ENCODE assay signal across 11 cellular contexts in genomic region chr17:74437702-74438101, GRCh38. TPM values are rescaled to one million over a fixed set of nuclear protein-coding genes. Genes with fewer than 3 reads are reported as not detected.
A peak's percentile ranks its signal among the peaks of the same experiment; 100 is the strongest.
DNase-seq lines count a peak whose midpoint lies in the region; ATAC-seq, FAIRE-seq and TF ChIP-seq lines count a peak whose summit lies in the region.
"Had no signal": no experiment of that assay in that cellular context is flagged by ENCODE, and none has a peak within 500 bp of the region (broad histone marks: within the 10 kb centered on the region; RNA-seq: fewer than 3 reads in every experiment).

No MANE protein-coding gene starts in this region.

- H3K27ac ChIP-seq in lower lobe of right lung (no peak overlapping the region), small intestine (ENCODE audit: low read depth in 1 of 2, low read length in 1 of 2) (no peak overlapping the region)

- TF ChIP-seq CTCF in BE2C (IDR thresholded peaks at IDR 0.05; ENCODE audit: low read depth, low read length) (peak; percentile 99), lower lobe of right lung (IDR thresholded peaks at IDR 0.05) (peak; percentile 73)

- no peak overlapping the region for H3K27ac Mint-ChIP-seq in activated CD8-positive, alpha-beta T cell treated with anti-CD3 and anti-CD28 coated beads, Interleukin-2, amount 10 ng/mL, durations not matched to agents 7 days and 5 days

- no peak overlapping the region for H3K4me3 Mint-ChIP-seq in activated CD8-positive, alpha-beta T cell treated with anti-CD3 and anti-CD28 coated beads, Interleukin-2, amount 10 ng/mL, durations not matched to agents 7 days and 5 days

- no peaks in the 10 kb centered on the region for H3K9me3 ChIP-seq in BE2C
- H3K9me3 ChIP-seq in lower lobe of right lung, result peaks cover 11% of the 10 kb centered on the region
- H3K9me3 ChIP-seq in small intestine (ENCODE audit: control insufficient read depth, low read depth), result no peaks in the 10 kb centered on the region

- POLR2A ChIA-PET in activated CD8-positive, alpha-beta T cell treated with anti-CD3 and anti-CD28 coated beads, Interleukin-2, amount 10 ng/mL, durations not matched to agents 7 days and 5 days (lab: Charles Lee), result no interaction called here

- intact Hi-C loops in lower lobe of right lung (cut with DNase I), result no loop called here

- no peak for ATAC-seq in activated CD8-positive, alpha-beta T cell treated with anti-CD3 and anti-CD28 coated beads, Interleukin-2, amount 10 ng/mL, durations not matched to agents 7 days and 5 days
- ATAC-seq in lower lobe of right lung, result no peak
- ATAC-seq in HG02981 (IDR thresholded peaks at IDR 0.05; ENCODE audit: unreplicated experiment), result no peak

- H3K36me3 ChIP-seq in BE2C (no peaks in the 10 kb centered on the region), H7 (replicated peaks; ENCODE audit: control insufficient read depth, insufficient read depth, low read length) (no peaks in the 10 kb centered on the region; the same call in 1 of the 2 replicates), lower lobe of right lung (peaks cover 13% of the 10 kb centered on the region), small intestine (ENCODE audit: control insufficient read depth in 2 of 2, insufficient read depth in 2 of 2, low read length in 2 of 2) (no peaks in the 10 kb centered on the region)

- peaks cover 6% of the 10 kb centered on the region for H3K4me1 Mint-ChIP-seq in activated CD8-positive, alpha-beta T cell treated with anti-CD3 and anti-CD28 coated beads, Interleukin-2, amount 10 ng/mL, durations not matched to agents 7 days and 5 days (ENCODE audit: low read depth)

- 81 to 83% (median 83%) methylated on average over 3 of the region's 3 CpGs for WGBS in small intestine, 3 donors

- FAIRE-seq in small intestine (lab: Jason Lieb, UNC), result no peak
- FAIRE-seq: TTC549 had no signal

- CTCF ChIA-PET in activated CD8-positive, alpha-beta T cell treated with anti-CD3 and anti-CD28 coated beads, Interleukin-2, amount 10 ng/mL, durations not matched to agents 7 days and 5 days (lab: Charles Lee), result interaction anchor here (0.9 to 1.7 kb wide), 8 partner anchors 10 to 95 kb away, joined by 3 to 5 read pairs (median 4); no protein-coding TSS in a partner anchor

- peaks cover 22% of the 10 kb centered on the region for H3K27me3 Mint-ChIP-seq in activated CD8-positive, alpha-beta T cell treated with anti-CD3 and anti-CD28 coated beads, Interleukin-2, amount 10 ng/mL, durations not matched to agents 7 days and 5 days (ENCODE audit: low read depth)

- no peak overlapping the region for H3K4me3 ChIP-seq in BE2C (ENCODE audit: low read depth, low read length)
- no peak overlapping the region for H3K4me3 ChIP-seq in H7 (ENCODE audit: insufficient read depth, low read depth, low read length)
- H3K4me3 ChIP-seq in lower lobe of right lung, result no peak overlapping the region
- no peak overlapping the region for H3K4me3 ChIP-seq in small intestine (ENCODE audit: low read depth in 1 of 2, low read length in 2 of 2)

- DNase-seq in BE2C (no peak), H7 (peak; percentile 87), lower lobe of right lung (no peak), NCI-H345 (lab: John Stamatoyannopoulos, UW) (no peak), small intestine (no peak)
- DNase-seq in activated CD8-positive, alpha-beta T cell treated with anti-CD3 and anti-CD28 coated beads, Interleukin-2, amount 10 ng/mL, durations not matched to agents 7 days and 5 days, result peak; percentile 29
- no peak for DNase-seq in activated CD4-positive, CD25-positive, alpha-beta regulatory T cell (lab: John Stamatoyannopoulos, UW)
- DNase-seq: naive B cell had no signal

- no peaks in the 10 kb centered on the region for H3K36me3 Mint-ChIP-seq in activated CD8-positive, alpha-beta T cell treated with anti-CD3 and anti-CD28 coated beads, Interleukin-2, amount 10 ng/mL, durations not matched to agents 7 days and 5 days (ENCODE audit: low read depth)

- H3K4me1 ChIP-seq in BE2C, result no peaks in the 10 kb centered on the region
- H3K4me1 ChIP-seq in lower lobe of right lung, result peaks cover 28% of the 10 kb centered on the region
- no peaks in the 10 kb centered on the region for H3K4me1 ChIP-seq in small intestine (ENCODE audit: control insufficient read depth in 2 of 2, insufficient read depth in 1 of 2, low read depth in 1 of 2, low read length in 1 of 2)

- peaks cover 15% of the 10 kb centered on the region for H3K9me3 Mint-ChIP-seq in activated CD8-positive, alpha-beta T cell treated with anti-CD3 and anti-CD28 coated beads, Interleukin-2, amount 10 ng/mL, durations not matched to agents 7 days and 5 days (ENCODE audit: insufficient read depth)

- H3K27me3 ChIP-seq in BE2C (peaks cover 18% of the 10 kb centered on the region), H7 (ENCODE audit: control insufficient read depth, insufficient read depth, low read length) (peaks cover 6% of the 10 kb centered on the region), lower lobe of right lung (ENCODE audit: low read depth) (peaks cover 7% of the 10 kb centered on the region), small intestine (ENCODE audit: control insufficient read depth in 2 of 2, insufficient read depth in 2 of 2, low read length in 2 of 2) (no peaks in the 10 kb centered on the region)

RNA-seq across cellular contexts. Expression of gene GPRC5C, which starts 5.8 kb away (rescaled TPM):
- polyA plus RNA-seq in BE2C (2012; ENCODE audit: insufficient read depth, insufficient read length, low read depth), result 17.4 TPM
- total RNA-seq in H7 (2014; rRNA removed; shearing (Covaris generic)), result 35.3 and 48.8 TPM in 2 replicates
- total RNA-seq in activated CD8-positive, alpha-beta T cell treated with anti-CD3 and anti-CD28 coated beads, Interleukin-2, amount 10 ng/mL, durations not matched to agents 7 days and 5 days, result under 1 TPM in 1 of 2 experiments, not detected in 1; 0.32 TPM
- 58.2 TPM for total RNA-seq in lower lobe of right lung
- polyA plus RNA-seq in small intestine, result 10 to 100 TPM; 41.3 to 72.8 (median 44.7) TPM

RNA-seq across cellular contexts. Expression of gene CD300A, which starts 28.7 kb away (rescaled TPM):
- polyA plus RNA-seq in BE2C (2012; ENCODE audit: insufficient read depth, insufficient read length, low read depth), result not detected
- total RNA-seq in H7 (2014; rRNA removed; shearing (Covaris generic)), result 0.07 and 0.48 TPM in 2 replicates
- 1 to 10 TPM; 2.1 to 2.8 TPM for total RNA-seq in activated CD8-positive, alpha-beta T cell treated with anti-CD3 and anti-CD28 coated beads, Interleukin-2, amount 10 ng/mL, durations not matched to agents 7 days and 5 days
- total RNA-seq in lower lobe of right lung, result 27.8 TPM
- polyA plus RNA-seq in small intestine, result 1 to 10 TPM; 1.1 to 5.9 (median 5.5) TPM
- total RNA-seq: HT-29 had no signal

Comparison
In these comparisons a context has a peak if more than half of its experiments do, and no peak if none do; other contexts are left out.
1. DNase-seq: peak in H7 (single experiment) and activated CD8-positive, alpha-beta T cell treated with anti-CD3 and anti-CD28 coated beads, Interleukin-2, amount 10 ng/mL, durations not matched to agents 7 days and 5 days (single experiment); none in BE2C (single experiment), lower lobe of right lung (single experiment), NCI-H345 (single experiment), activated CD4-positive, CD25-positive, alpha-beta regulatory T cell (0 of 4) and small intestine (single experiment).
2. RNA of gene GPRC5C, which starts 5.8 kb away (total RNA-seq): 58.2 TPM in lower lobe of right lung (single experiment) and 35.3 to 48.8 TPM in H7; 0.32 TPM in activated CD8-positive, alpha-beta T cell treated with anti-CD3 and anti-CD28 coated beads, Interleukin-2, amount 10 ng/mL, durations not matched to agents 7 days and 5 days; every median in the first group is over 10 times any median in the second.